8 cellular contexts compared by ENCODE assay signal in the genomic region with DNA sequence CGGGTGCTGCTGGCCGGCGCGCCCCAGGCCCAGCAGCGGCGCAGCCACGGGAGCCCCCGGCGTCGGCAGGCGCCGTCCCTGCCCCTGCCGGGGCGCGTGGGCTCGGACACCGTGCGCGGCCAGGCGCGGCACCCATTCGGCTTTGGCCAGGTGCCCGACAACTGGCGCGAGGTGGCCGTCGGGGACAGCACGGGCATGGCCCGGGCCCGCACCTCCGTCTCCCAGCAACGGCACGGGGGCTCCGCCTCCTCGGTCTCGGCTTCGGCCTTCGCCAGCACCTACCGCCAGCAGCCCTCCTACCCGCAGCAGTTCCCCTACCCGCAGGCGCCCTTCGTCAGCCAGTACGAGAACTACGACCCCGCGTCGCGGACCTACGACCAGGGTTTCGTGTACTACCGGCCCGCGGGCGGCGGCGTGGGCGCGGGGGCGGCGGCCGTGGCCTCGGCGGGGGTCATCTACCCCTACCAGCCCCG. TPM values are rescaled to one million over a fixed set of nuclear protein-coding genes. Genes with fewer than 3 reads are reported as not detected.
A peak's percentile ranks its signal among the peaks of the same experiment; 100 is the strongest.
DNase-seq lines count a peak whose midpoint lies in the region; ATAC-seq and TF ChIP-seq lines count a peak whose summit lies in the region.

No MANE protein-coding gene starts in this region.

- H3K9ac ChIP-seq in NT2/D1 (ENCODE audit: insufficient read length, low read depth), result peak overlapping the region; percentile 97

- H3K27ac Mint-ChIP-seq in activated naive CD4-positive, alpha-beta T cell treated with anti-CD3 and anti-CD28 coated beads, Interleukin-2, amount 50 U/mL, for 24 hours, result no peak overlapping the region

- peak overlapping the region; percentile 87 for H3K4me3 ChIP-seq in NT2/D1 (ENCODE audit: insufficient read length, low read depth)
- H3K4me3 ChIP-seq in sigmoid colon, result peak overlapping the region; percentile 42 to 74 (median 68)

- DNase-seq in GM13976 (ENCODE audit: low spot score) (peak; percentile 62), NT2/D1 (ENCODE audit: low read depth, low spot score) (no peak), hepatic stellate cell (ENCODE audit: low spot score) (peak; percentile 63), sigmoid colon (peak; percentile 83), occipital lobe (lab: John Stamatoyannopoulos, UW) (no peak)

- WGBS in sigmoid colon, 2 donors, result 1 to 2% methylated on average over 65 of the region's 65 CpGs

- intact Hi-C loops in sigmoid colon (cut with DNase I), result no loop called here

- peaks cover 24% of the 10 kb centered on the region for H3K36me3 ChIP-seq in NT2/D1 (ENCODE audit: insufficient read depth, insufficient read length, low read length)
- no peaks in the 10 kb centered on the region for H3K36me3 ChIP-seq in sigmoid colon

- TF ChIP-seq CTCF in GM13976 (IDR thresholded peaks at IDR 0.05; ENCODE audit: borderline replicate concordance, control extremely low read depth, extremely low read depth, insufficient read depth, missing control alignments), result no peak
- no peak for TF ChIP-seq CTCF in sigmoid colon (IDR thresholded peaks at IDR 0.05)

- no peak for ATAC-seq in HG03520 (IDR thresholded peaks at IDR 0.05; ENCODE audit: unreplicated experiment)
- ATAC-seq in HG02763 (IDR thresholded peaks at IDR 0.05; ENCODE audit: unreplicated experiment), result no peak

- H3K4me1 Mint-ChIP-seq in activated naive CD4-positive, alpha-beta T cell treated with anti-CD3 and anti-CD28 coated beads, Interleukin-2, amount 50 U/mL, for 24 hours, result peaks cover 32% of the 10 kb centered on the region

- H3K27ac ChIP-seq in sigmoid colon, result peak overlapping the region; percentile 93 to 97 (median 96)

- in situ Hi-C loops in GM13976 (cut with MboI; ENCODE audit: low sequenced_read_pairs, unreplicated experiment), result no loop called here

- H3K9me3 ChIP-seq in NT2/D1 (ENCODE audit: insufficient read depth, low read length) (no peaks in the 10 kb centered on the region), sigmoid colon (no peaks in the 10 kb centered on the region)

- H3K27me3 ChIP-seq in NT2/D1 (ENCODE audit: insufficient read depth, insufficient read length) (no peaks in the 10 kb centered on the region), sigmoid colon (no peaks in the 10 kb centered on the region)

- H3K4me3 Mint-ChIP-seq in activated naive CD4-positive, alpha-beta T cell treated with anti-CD3 and anti-CD28 coated beads, Interleukin-2, amount 50 U/mL, for 24 hours, result peak overlapping the region; percentile 47

- no peaks in the 10 kb centered on the region for H3K9me3 Mint-ChIP-seq in activated naive CD4-positive, alpha-beta T cell treated with anti-CD3 and anti-CD28 coated beads, Interleukin-2, amount 50 U/mL, for 24 hours

- no peak for TF ChIP-seq EP300 in sigmoid colon (IDR thresholded peaks at IDR 0.05)

- H3K4me1 ChIP-seq in NT2/D1 (ENCODE audit: insufficient read depth, insufficient read length) (peaks cover 49% of the 10 kb centered on the region), sigmoid colon (peaks cover 0 to 94% (median 85%) of the 10 kb centered on the region in 4 donors)

- no peaks in the 10 kb centered on the region for H3K27me3 Mint-ChIP-seq in activated naive CD4-positive, alpha-beta T cell treated with anti-CD3 and anti-CD28 coated beads, Interleukin-2, amount 50 U/mL, for 24 hours

- no peak for TF ChIP-seq POLR2A in sigmoid colon (IDR thresholded peaks at IDR 0.05)

- no peaks in the 10 kb centered on the region for H3K36me3 Mint-ChIP-seq in activated naive CD4-positive, alpha-beta T cell treated with anti-CD3 and anti-CD28 coated beads, Interleukin-2, amount 50 U/mL, for 24 hours

RNA-seq across cellular contexts. Expression of a gene that starts 0.8 kb away (rescaled TPM):
- total RNA-seq in sigmoid colon (10 to 100 TPM in 3 of 4 donors, 1 to 10 TPM in 1; 7.6 to 27.7 (median 14.6) TPM), occipital lobe (3.4 TPM)
- polyA plus RNA-seq in sigmoid colon, result 1 to 10 TPM in 2 of 3 donors, not detected in 1; 3.0 to 7.4 TPM

RNA-seq across cellular contexts. Expression of a gene that starts 53.7 kb away (rescaled TPM):
- total RNA-seq in sigmoid colon (not detected), occipital lobe (not detected)
- polyA plus RNA-seq in sigmoid colon, result not detected

Comparison
In these comparisons a context has a peak if more than half of its experiments do, and no peak if none do; other contexts are left out.
1. DNase-seq: peak in GM13976 (single experiment), hepatic stellate cell (single experiment) and sigmoid colon (single experiment); none in NT2/D1 (single experiment) and occipital lobe (single experiment).